In genomic region chr4:10279261-10279660, GRCh38 we compare ENCODE assay signal across 9 cellular contexts.
"Had no signal": no experiment of that assay in that cellular context is flagged by ENCODE, and none has a peak within 500 bp of the region (broad histone marks: within the 10 kb centered on the region; RNA-seq: fewer than 3 reads in every experiment).

No MANE protein-coding gene starts in this region.

- ATAC-seq: GM23338 had no signal

- H3K27ac ChIP-seq: KMS-11 had no signal

- H2AFZ ChIP-seq: GM23338 had no signal

- H3K9ac ChIP-seq: KMS-11 had no signal

- H3K4me3 ChIP-seq: GM23338 had no signal

- DNase-seq: H9, HCEC 1CT, IMR-90, KBM-7 had no signal

- FAIRE-seq: H1, H54, HTR-8/SVneo had no signal

- H3K4me2 ChIP-seq: GM23338, KMS-11 had no signal
